29 cellular contexts compared by ENCODE assay signal in the genomic region with DNA sequence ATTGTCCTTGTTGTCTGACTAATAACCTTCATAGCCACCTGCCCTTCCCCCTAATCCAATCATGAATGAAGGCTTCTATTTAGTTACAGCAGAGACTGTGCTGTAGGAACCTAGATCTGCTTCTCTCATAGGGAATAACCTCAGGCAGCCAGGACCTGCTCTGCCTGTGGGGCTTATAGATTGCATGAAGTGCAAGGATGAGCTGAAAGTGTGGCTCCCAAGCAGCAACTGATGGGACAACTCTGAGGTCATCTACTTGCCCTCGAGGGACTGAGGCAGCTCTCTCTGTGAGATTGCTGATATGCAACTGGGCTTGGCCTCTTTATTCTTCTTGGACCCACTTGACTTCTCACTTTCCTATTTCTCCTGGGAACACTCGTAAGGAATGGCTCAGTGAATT. TPM values are rescaled to one million over a fixed set of nuclear protein-coding genes. Genes with fewer than 3 reads are reported as not detected.
DNase-seq lines count a peak whose midpoint lies in the region; ATAC-seq, FAIRE-seq and TF ChIP-seq lines count a peak whose summit lies in the region.
"Had no signal": no experiment of that assay in that cellular context is flagged by ENCODE, and none has a peak within 500 bp of the region (broad histone marks: within the 10 kb centered on the region; RNA-seq: fewer than 3 reads in every experiment).

No MANE protein-coding gene starts in this region.

- no peaks in the 10 kb centered on the region for H3K9me3 ChIP-seq in mucosa of descending colon
- H3K9me3 ChIP-seq: BLaER1 had no signal

- no peak for TF ChIP-seq CTCF in mucosa of descending colon (IDR thresholded peaks at IDR 0.05)

- H3K4me1 ChIP-seq in mucosa of descending colon (ENCODE audit: low read depth): no peaks in the 10 kb centered on the region

- no peaks in the 10 kb centered on the region for H3K36me3 ChIP-seq in mucosa of descending colon (ENCODE audit: low read depth)
- H3K36me3 ChIP-seq: BLaER1 had no signal

- no peak for ATAC-seq in mucosa of descending colon
- ATAC-seq: Panc1 had no signal

- DNase-seq in DMS53 (lab: John Stamatoyannopoulos, UW): peak; percentile 20
- DNase-seq in DMS53 treated with DMSO at 0.1 percent for 48 hours (lab: John Stamatoyannopoulos, UW; ENCODE audit: unreplicated experiment): no peak
- DNase-seq in M059J (ENCODE audit: low read depth): peak; percentile 53
- peak; percentile 6 for DNase-seq in UCSD-AML1 (lab: John Stamatoyannopoulos, UW; ENCODE audit: unreplicated experiment)
- DNase-seq in urothelium cell line (ENCODE audit: low spot score): no peak
- no peak for DNase-seq in COR-L47 (lab: John Stamatoyannopoulos, UW)
- no peak for DNase-seq in mucosa of descending colon
- no peak for DNase-seq in NOMO-1 (lab: John Stamatoyannopoulos, UW; ENCODE audit: unreplicated experiment in 2 of 2)
- DNase-seq: 8988T; ACHN; CD4-positive, CD25-positive, alpha-beta regulatory T cell; DND-41; Karpas-422; MV-4-11; NCI-H1105; NCI-H1436 treated with DMSO at 0.1 percent for 48 hours; NCI-H187 treated with DMSO at 0.1 percent for 48 hours; NCI-H2107; NCI-H446 treated with DMSO at 0.1 percent for 48 hours; NCI-H526; SHP77 had no signal

- intact Hi-C loops in mucosa of descending colon (cut with DNase I, micrococcal nuclease): no loop called here

- no peak overlapping the region for H3K4me3 ChIP-seq in mucosa of descending colon
- H3K4me3 ChIP-seq: BLaER1, SK-N-MC had no signal

- FAIRE-seq in urothelium cell line (lab: Jason Lieb, UNC): peak; percentile 73
- FAIRE-seq: D721Med, GM19239 had no signal

RNA-seq across cellular contexts. Expression of a gene that starts 23.8 kb away (rescaled TPM):
- total RNA-seq in M059J (2014; rRNA removed; shearing (Covaris generic)): 0.44 and 0.62 TPM in 2 replicates
- total RNA-seq in mucosa of descending colon: 1 to 10 TPM; 2.1 to 8.6 (median 2.5) TPM
- total RNA-seq: CD4-positive, CD25-positive, alpha-beta regulatory T cell; H4; MCF 10A; OCI-LY7 had no signal

Comparison
In these comparisons a context has a peak if more than half of its experiments do, and no peak if none do; other contexts are left out.
1. DNase-seq: peak in DMS53 (single experiment), M059J (single experiment) and UCSD-AML1 (single experiment); none in DMS53 treated with DMSO at 0.1 percent for 48 hours (single experiment), urothelium cell line (single experiment), COR-L47 (single experiment), mucosa of descending colon (0 of 3) and NOMO-1 (0 of 2).